ENCODE assay signal across 8 cellular contexts in the genomic region with DNA sequence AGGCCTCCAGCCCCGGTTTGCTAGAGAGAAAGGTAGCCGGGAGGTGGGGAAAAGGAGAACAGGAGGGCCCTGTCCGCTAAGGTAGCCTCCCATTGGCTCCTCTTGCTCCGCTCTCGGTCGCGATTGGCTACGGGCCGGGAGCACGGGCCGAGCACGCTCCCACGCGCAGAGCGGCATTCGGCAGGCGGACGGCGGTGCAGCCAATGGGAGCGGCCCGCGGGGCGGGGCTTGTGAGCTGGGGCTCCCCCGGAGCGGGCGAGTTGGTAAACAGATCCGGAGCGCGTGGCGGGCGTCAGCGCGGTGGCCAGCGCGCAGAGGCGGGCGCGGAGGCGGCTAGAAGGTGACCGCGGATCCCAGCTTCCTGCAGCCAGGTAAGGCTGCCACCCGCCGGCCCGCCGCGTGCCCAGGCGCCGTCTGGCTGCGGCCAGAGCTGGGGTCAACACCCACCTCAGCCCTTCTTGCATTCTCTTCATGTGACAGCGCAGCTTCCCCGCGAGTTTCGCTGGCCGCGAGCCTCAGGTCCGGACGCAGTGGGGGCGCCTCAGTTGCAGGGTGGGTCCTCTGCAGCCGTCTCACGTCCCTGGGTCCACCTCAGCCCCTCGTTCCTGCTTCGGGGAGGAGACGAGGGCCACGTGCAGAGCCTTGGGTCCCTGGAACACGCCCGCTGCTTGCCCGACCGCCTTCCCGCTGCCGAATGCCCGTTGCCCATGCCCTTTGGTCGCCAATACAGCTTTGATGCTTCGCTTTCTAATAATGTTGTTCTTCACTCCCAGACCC. TPM values are rescaled to one million over a fixed set of nuclear protein-coding genes. Genes with fewer than 3 reads are reported as not detected.
DNase-seq lines count a peak whose midpoint lies in the region; ATAC-seq and TF ChIP-seq lines count a peak whose summit lies in the region.

A gene (plus strand): TSS at position 266 of the 777 bp plus-strand sequence. CDS start 21,092 bp downstream, outside the sequence.

- DNase-seq in NCI-H2029 (lab: John Stamatoyannopoulos, UW) (peak; percentile 98), T-helper 22 cell (ENCODE audit: low read depth) (peak; percentile 99), ascending aorta (ENCODE audit: low spot score in 2 of 2) (peak; percentile 96 to 99), right atrium auricular region (ENCODE audit: low spot score) (peak; percentile 99), prostate gland (ENCODE audit: low spot score) (peak; percentile 99), ureter (ENCODE audit: low spot score) (peak; percentile 98)

- H3K36me3 ChIP-seq in ascending aorta (no peaks in the 10 kb centered on the region), right atrium auricular region (no peaks in the 10 kb centered on the region), prostate gland (no peaks in the 10 kb centered on the region)

- intact Hi-C loops in ascending aorta (cut with DNase I), result loop anchor here (1.0 to 10.0 kb wide), 3 partner anchors 34 to 385 kb away; a partner anchor contains a TSS
- intact Hi-C loops in prostate gland (cut with DNase I), result loop anchor here (5.0 to 10.0 kb wide), 2 partner anchors 47 to 375 kb away; a partner anchor contains a TSS

- no peak for TF ChIP-seq POLR2A in prostate gland (IDR thresholded peaks at IDR 0.05)

- 0% methylated on average over 34 of the region's 73 CpGs for WGBS in prostate gland

- TF ChIP-seq CTCF in ascending aorta (IDR thresholded peaks at IDR 0.05) (no peak), right atrium auricular region (IDR thresholded peaks at IDR 0.05) (no peak), prostate gland (IDR thresholded peaks at IDR 0.05) (peak in 2 of 4 experiments; percentile 21 to 48)

- H3K27me3 ChIP-seq in ascending aorta (no peaks in the 10 kb centered on the region), right atrium auricular region (no peaks in the 10 kb centered on the region), prostate gland (replicated peaks; ENCODE audit: insufficient read depth) (no peaks in the 10 kb centered on the region)

- H3K9me3 ChIP-seq in ascending aorta (peaks cover 0 to under 1% of the 10 kb centered on the region in 2 donors), right atrium auricular region (peaks cover 0 to 4% of the 10 kb centered on the region in 2 donors), prostate gland (no peaks in the 10 kb centered on the region)

- H3K27ac ChIP-seq in ascending aorta (peak within 1 kb of the TSS; percentile 95 to 97), right atrium auricular region (peak within 1 kb of the TSS; percentile 99), prostate gland (peak within 1 kb of the TSS; percentile 94 to 95)

- H3K4me3 ChIP-seq in ascending aorta, result peak within 1 kb of the TSS; percentile 91 to 93
- H3K4me3 ChIP-seq in right atrium auricular region, result peak within 1 kb of the TSS; percentile 78 to 92
- H3K4me3 ChIP-seq in prostate gland, result peak within 1 kb of the TSS; percentile 64 to 77

- H3K4me1 ChIP-seq in ascending aorta, result peaks cover 7 to 21% of the 10 kb centered on the region in 2 donors
- peaks cover 0 to 61% of the 10 kb centered on the region in 2 donors for H3K4me1 ChIP-seq in right atrium auricular region
- H3K4me1 ChIP-seq in prostate gland (replicated peaks), result peaks cover 10% of the 10 kb centered on the region

- ATAC-seq in GM18499 (IDR thresholded peaks at IDR 0.05; ENCODE audit: insufficient read depth, unreplicated experiment) (peak; percentile 94), HG02981 (IDR thresholded peaks at IDR 0.05; ENCODE audit: unreplicated experiment) (peak; percentile 96)

RNA-seq across cellular contexts. Expression of the gene that starts here (rescaled TPM):
- 42.4 TPM for total RNA-seq in ascending aorta
- total RNA-seq in right atrium auricular region, result 100 to 1,000 TPM; 158 to 253 TPM
- 10 to 100 TPM; 61.8 to 66.1 TPM for total RNA-seq in prostate gland
- 32.7 TPM for total RNA-seq in ureter

Comparison
In these comparisons a context has a peak if more than half of its experiments do, and no peak if none do; other contexts are left out.
1. Peak in every context shown above with its lines: DNase-seq, ATAC-seq, H3K4me3 ChIP-seq and H3K27ac ChIP-seq.